In genomic region chr16:22189473-22190168, GRCh38 we compare ENCODE assay signal across 7 cellular contexts. TPM values are rescaled to one million over a fixed set of nuclear protein-coding genes. Genes with fewer than 3 reads are reported as not detected.
A peak's percentile ranks its signal among the peaks of the same experiment; 100 is the strongest.
DNase-seq lines count a peak whose midpoint lies in the region; ATAC-seq and TF ChIP-seq lines count a peak whose summit lies in the region.

No MANE protein-coding gene starts in this region.

- no peak overlapping the region for H3K18ac ChIP-seq in mesendoderm (ENCODE audit: low read length)

- peak overlapping the region; percentile 96 for H3K4me2 ChIP-seq in mesendoderm (ENCODE audit: low read length)

- no CpG with 5 or more reads among the region's 27 CpGs for WGBS in mesendoderm (ENCODE audit: extremely low coverage, insufficient coverage, low lambda C conversion rate)

- peaks cover 12% of the 10 kb centered on the region for H3K4me1 ChIP-seq in colonic mucosa
- no peaks in the 10 kb centered on the region for H3K4me1 ChIP-seq in mesendoderm (ENCODE audit: control insufficient read depth, low read depth, low read length)

- H3K9ac ChIP-seq in colonic mucosa (ENCODE audit: low read depth in 2 of 2, low read length in 2 of 2), result peak overlapping the region; percentile 88
- peak overlapping the region; percentile 70 for H3K9ac ChIP-seq in mesendoderm (ENCODE audit: low read length)

- H3K27ac ChIP-seq in VCaP (peak overlapping the region; percentile 77), colonic mucosa (peak overlapping the region; percentile 97), mesendoderm (ENCODE audit: low read depth, low read length) (no peak overlapping the region)

- H3K36me3 ChIP-seq in colonic mucosa (no peaks in the 10 kb centered on the region), mesendoderm (ENCODE audit: control insufficient read depth, insufficient read depth, low read length) (no peaks in the 10 kb centered on the region)

- DNase-seq in colonic mucosa, result peak; percentile 88
- no peak for DNase-seq in mesendoderm
- peak; percentile 79 for DNase-seq in stimulated activated CD8-positive, alpha-beta memory T cell treated with anti-CD3 and anti-CD28 coated beads, Interleukin-4, amount 100 ng/mL, for 24 hours (ENCODE audit: low read depth)
- DNase-seq in NCI-H1105 (lab: John Stamatoyannopoulos, UW), result no peak

- no peak overlapping the region for H3K23ac ChIP-seq in mesendoderm (ENCODE audit: low read length)

- no peaks in the 10 kb centered on the region for H3K79me1 ChIP-seq in mesendoderm (ENCODE audit: low read length)

- H2AK5ac ChIP-seq in mesendoderm (ENCODE audit: low read length), result no peak overlapping the region

- intact Hi-C loops in colonic mucosa (cut with DNase I), result loop anchor here (2.0 to 5.0 kb wide), 3 partner anchors 92 to 237 kb away; partner anchors contain the start of genes PDZD9 and UQCRC2

- no peaks in the 10 kb centered on the region for H3K79me2 ChIP-seq in mesendoderm (ENCODE audit: control insufficient read depth, insufficient read depth, low read length)

- no peaks in the 10 kb centered on the region for H3K27me3 ChIP-seq in colonic mucosa
- H3K27me3 ChIP-seq in mesendoderm (ENCODE audit: insufficient read depth, low read length, poor library complexity), result no peaks in the 10 kb centered on the region

- H3K4me3 ChIP-seq in colonic mucosa, result peak overlapping the region; percentile 73
- peak overlapping the region; percentile 58 for H3K4me3 ChIP-seq in mesendoderm (ENCODE audit: low read length)

- no peak overlapping the region for H2BK120ac ChIP-seq in mesendoderm (ENCODE audit: low read depth, low read length)

- ATAC-seq in GM18861 (IDR thresholded peaks at IDR 0.05; ENCODE audit: unreplicated experiment), result peak; percentile 22
- peak; percentile 11 for ATAC-seq in HG03432 (IDR thresholded peaks at IDR 0.05; ENCODE audit: unreplicated experiment)

- TF ChIP-seq CTCF in VCaP (conservative IDR thresholded peaks at IDR 0.05) (no peak), colonic mucosa (IDR thresholded peaks at IDR 0.05) (no peak)

- no peak overlapping the region for H3K4ac ChIP-seq in mesendoderm (ENCODE audit: low read depth, low read length)

- H3K56ac ChIP-seq in mesendoderm (ENCODE audit: low read length), result peak overlapping the region; percentile 88

- H2BK5ac ChIP-seq in mesendoderm (ENCODE audit: low read length), result no peak overlapping the region

- H2BK15ac ChIP-seq in mesendoderm (replicated peaks; ENCODE audit: low read depth), result no peak overlapping the region

- no peaks in the 10 kb centered on the region for H3K9me3 ChIP-seq in colonic mucosa

- no peak overlapping the region for H4K5ac ChIP-seq in mesendoderm (ENCODE audit: low read length)

- no peak overlapping the region for H4K8ac ChIP-seq in mesendoderm (ENCODE audit: low read depth, low read length)

RNA-seq across cellular contexts. Expression of gene EEF2K, which starts 16.5 kb away (rescaled TPM):
- 10 to 100 TPM; 25.8 to 53.4 TPM for total RNA-seq in colonic mucosa
- 6.1 TPM for polyA plus RNA-seq in mesendoderm (2013, experiment 1 of 2)
- 5.5 TPM for polyA plus RNA-seq in mesendoderm (2013, experiment 2 of 2)

RNA-seq across cellular contexts. Expression of gene SDR42E2, which starts 27.3 kb away (rescaled TPM):
- total RNA-seq in colonic mucosa, result not detected
- polyA plus RNA-seq in mesendoderm (2013, experiment 1 of 2), result 0.01 TPM
- polyA plus RNA-seq in mesendoderm (2013, experiment 2 of 2), result 0.03 TPM

Comparison
In these comparisons a context has a peak if more than half of its experiments do, and no peak if none do; other contexts are left out.
1. DNase-seq: peak in colonic mucosa (single experiment) and stimulated activated CD8-positive, alpha-beta memory T cell treated with anti-CD3 and anti-CD28 coated beads, Interleukin-4, amount 100 ng/mL, for 24 hours (single experiment); none in mesendoderm (single experiment) and NCI-H1105 (single experiment).